10 cellular contexts compared by ENCODE assay signal in the genomic region with DNA sequence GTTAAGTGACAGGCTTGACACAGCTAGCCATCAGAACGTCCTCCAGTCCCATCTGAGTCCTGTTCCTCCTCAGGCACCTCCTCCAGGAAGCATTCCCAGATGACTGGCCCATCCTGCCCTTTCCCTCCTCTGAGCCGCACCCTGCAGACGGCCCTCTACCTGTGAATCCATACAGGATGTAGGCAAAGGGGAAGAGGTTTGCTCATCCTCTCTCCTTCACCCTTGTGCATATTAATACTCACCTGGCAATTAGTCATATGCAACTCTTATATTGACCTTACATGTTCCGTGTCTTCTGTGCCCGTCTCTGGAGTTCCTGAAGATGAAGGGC.
DNase-seq lines count a peak whose midpoint lies in the region; ATAC-seq and TF ChIP-seq lines count a peak whose summit lies in the region.
"Had no signal": no experiment of that assay in that cellular context is flagged by ENCODE, and none has a peak within 500 bp of the region (broad histone marks: within the 10 kb centered on the region; RNA-seq: fewer than 3 reads in every experiment).

No MANE protein-coding gene starts in this region.

- no peaks in the 10 kb centered on the region for H3K27me3 ChIP-seq in CD4-positive, alpha-beta T cell (ENCODE audit: control insufficient read depth, insufficient read depth, low read length)
- H3K27me3 ChIP-seq in IMR-90 (ENCODE audit: control insufficient read depth, insufficient read depth, low read length) (no peaks in the 10 kb centered on the region), osteoblast (ENCODE audit: insufficient read depth, low read length) (no peaks in the 10 kb centered on the region)
- H3K27me3 ChIP-seq: adrenal gland had no signal

- peak overlapping the region; percentile 99 for H2BK5ac ChIP-seq in IMR-90 (ENCODE audit: low read depth, low read length, poor library complexity, severe bottlenecking)

- H3K4me1 ChIP-seq in IMR-90 (ENCODE audit: control insufficient read depth, insufficient read depth, low read length), result peaks cover 63% of the 10 kb centered on the region
- H3K4me1 ChIP-seq in osteoblast (ENCODE audit: insufficient read depth, low read length), result peaks cover 91% of the 10 kb centered on the region

- peaks cover 90% of the 10 kb centered on the region for H3K79me2 ChIP-seq in osteoblast (ENCODE audit: insufficient read depth, low read length)

- H3K23ac ChIP-seq in IMR-90 (ENCODE audit: low read depth, low read length), result peak overlapping the region; percentile 99

- H3K27ac Mint-ChIP-seq in CD4-positive, alpha-beta T cell, result peak overlapping the region; percentile 56

- peak overlapping the region; percentile 99 for H3K4ac ChIP-seq in IMR-90 (ENCODE audit: low read depth, low read length)

- no peak for ATAC-seq in CD4-positive, alpha-beta T cell (ENCODE audit: poor library complexity)
- ATAC-seq in IMR-90 (ENCODE audit: low read depth), result no peak

- H3K14ac ChIP-seq in IMR-90 (replicated peaks; ENCODE audit: low read depth, low read length), result peak overlapping the region; percentile 96

- H3K4me3 ChIP-seq in IMR-90 (ENCODE audit: insufficient read depth, low read depth, low read length) (no peak overlapping the region), coronary artery (no peak overlapping the region), osteoblast (ENCODE audit: insufficient read depth, low read length) (no peak overlapping the region)
- H3K4me3 ChIP-seq: adrenal gland had no signal

- H3K27me3 Mint-ChIP-seq in CD4-positive, alpha-beta T cell, result no peaks in the 10 kb centered on the region

- peaks cover 6% of the 10 kb centered on the region for H3K36me3 Mint-ChIP-seq in CD4-positive, alpha-beta T cell (ENCODE audit: low read depth)

- no peak for TF ChIP-seq CTCF in CD4-positive, alpha-beta T cell (IDR thresholded peaks at IDR 0.05)
- TF ChIP-seq CTCF in IMR-90 (conservative IDR thresholded peaks at IDR 0.05; ENCODE audit: low read depth, low read length) (no peak), coronary artery (IDR thresholded peaks at IDR 0.05) (no peak), osteoblast (IDR thresholded peaks at IDR 0.05; ENCODE audit: extremely low read depth, low read depth, low read length) (no peak)

- no peak overlapping the region for H3K27ac ChIP-seq in CD4-positive, alpha-beta T cell (ENCODE audit: low read depth, low read length)
- H3K27ac ChIP-seq in IMR-90 (ENCODE audit: insufficient read depth, low read length) (peak overlapping the region; percentile 99), coronary artery (peak overlapping the region; percentile 88), osteoblast (ENCODE audit: low read depth, low read length) (peak overlapping the region; percentile 99)

- in situ Hi-C loops in IMR-90 (cut with MboI; ENCODE audit: low sequenced_read_pairs), result no loop called here

- peak overlapping the region; percentile 91 for H3K9ac ChIP-seq in IMR-90 (ENCODE audit: low read depth, low read length)

- H3K36me3 ChIP-seq in IMR-90 (ENCODE audit: control insufficient read depth, insufficient read depth, low read length) (peaks cover 54% of the 10 kb centered on the region), osteoblast (ENCODE audit: insufficient read depth, low read length) (peaks cover 63% of the 10 kb centered on the region)
- H3K36me3 ChIP-seq: adrenal gland had no signal

- POLR2A ChIA-PET in CD4-positive, alpha-beta T cell (lab: Charles Lee), result interaction anchor here (1.0 to 1.8 kb wide), 3 partner anchors 8 to 60 kb away, joined by 4 to 7 read pairs (median 4); no protein-coding TSS in a partner anchor
- POLR2A ChIA-PET in IMR-90 (lab: Charles Lee; ENCODE audit: unreplicated experiment), result no interaction called here

- TF ChIP-seq POLR2A in IMR-90 (IDR thresholded peaks at IDR 0.05; ENCODE audit: low read depth, low read length), result no peak; the same call in 1 of the 2 replicates

- no peak overlapping the region for H2AFZ ChIP-seq in IMR-90 (replicated peaks; ENCODE audit: low read length, poor library complexity)
- H2AFZ ChIP-seq in osteoblast (ENCODE audit: low read length), result no peak overlapping the region

- H3K4me3 Mint-ChIP-seq in CD4-positive, alpha-beta T cell, result no peak overlapping the region

- peak overlapping the region; percentile 98 for H3K18ac ChIP-seq in IMR-90 (ENCODE audit: low read depth, low read length)

- H4K91ac ChIP-seq in IMR-90 (ENCODE audit: insufficient read depth, low read depth, low read length), result peak overlapping the region; percentile 99

- no TSS peak for BruUV-seq in IMR-90 (replicated peaks; lab: Mats Ljungman, UMichigan)

- H4K20me1 ChIP-seq in IMR-90 (ENCODE audit: insufficient read depth, low read length) (peaks cover 29% of the 10 kb centered on the region; the same call in 1 of the 2 replicates), osteoblast (ENCODE audit: insufficient read depth, low read length) (no peaks in the 10 kb centered on the region)

- peak overlapping the region; percentile 98 for H2AK5ac ChIP-seq in IMR-90 (ENCODE audit: low read depth, low read length)

- intact Hi-C loops in CD4-positive, alpha-beta T cell (cut with DNase I, micrococcal nuclease), result no loop called here
- intact Hi-C loops in IMR-90 (cut with micrococcal nuclease), result loop anchor here (5.0 kb wide), 1 partner anchor 60 kb away; a partner anchor contains a TSS

- no peak overlapping the region for H3K4me2 ChIP-seq in IMR-90 (ENCODE audit: low read depth, low read length)
- H3K4me2 ChIP-seq in osteoblast (ENCODE audit: insufficient read depth, low read length), result peak overlapping the region; percentile 43

- H4K5ac ChIP-seq in IMR-90 (ENCODE audit: low read depth, low read length), result peak overlapping the region; percentile 96

- peak overlapping the region; percentile 67 for H2AK9ac ChIP-seq in IMR-90 (replicated peaks; ENCODE audit: low read depth, low read length, poor library complexity)

- no peak for DNase-seq in CD4-positive, alpha-beta T cell
- DNase-seq in IMR-90 (no peak), coronary artery (ENCODE audit: low spot score) (no peak), osteoblast (ENCODE audit: insufficient read length, low spot score, missing footprints) (no peak), NCI-H146 treated with DMSO at 0.1 percent for 48 hours (lab: John Stamatoyannopoulos, UW; ENCODE audit: unreplicated experiment) (no peak), NCI-H2107 treated with DMSO at 0.1 percent for 48 hours (lab: John Stamatoyannopoulos, UW; ENCODE audit: unreplicated experiment) (no peak), Ammon's horn (ENCODE audit: low spot score) (no peak)
- no peak for DNase-seq in NK-92 treated with Interleukin-12 subunit alpha and Interleukin-12 subunit beta, amount 100 ng/mL, for 24 hours (lab: John Stamatoyannopoulos, UW)
- DNase-seq: adrenal gland, NCI-H446 treated with DMSO at 0.1 percent for 48 hours had no signal

- H2BK20ac ChIP-seq in IMR-90 (ENCODE audit: low read depth, low read length), result peak overlapping the region; percentile 98

- H2BK15ac ChIP-seq in IMR-90 (ENCODE audit: low read depth, low read length), result peak overlapping the region; percentile 90

- TF ChIP-seq RAD21 in IMR-90 (IDR thresholded peaks at IDR 0.05; ENCODE audit: low read length), result no peak

- peaks cover 64% of the 10 kb centered on the region for H3K9me1 ChIP-seq in IMR-90 (ENCODE audit: insufficient read depth, low read length)

- H3K9me3 ChIP-seq in CD4-positive, alpha-beta T cell (ENCODE audit: control insufficient read depth, low read length), result no peaks in the 10 kb centered on the region
- no peaks in the 10 kb centered on the region for H3K9me3 ChIP-seq in IMR-90 (ENCODE audit: control insufficient read depth, insufficient read depth, low read length)
- no peaks in the 10 kb centered on the region for H3K9me3 ChIP-seq in osteoblast (ENCODE audit: low read depth, low read length)
- H3K9me3 ChIP-seq: adrenal gland had no signal

- H4K8ac ChIP-seq in IMR-90 (ENCODE audit: low read depth in 2 of 2, low read length in 2 of 2), result peak overlapping the region; percentile 87 to 97

- no CpG with 5 or more reads among the region's 5 CpGs for WGBS in IMR-90 (ENCODE audit: extremely low coverage in 2 of 2, insufficient read length in 1 of 2), 2 experiments

- CTCF ChIA-PET in CD4-positive, alpha-beta T cell (lab: Charles Lee), result interaction anchor here (1.0 kb wide), 1 partner anchor 12 kb away, joined by 3 read pairs; no protein-coding TSS in a partner anchor
- CTCF ChIA-PET in IMR-90 (lab: Yijun Ruan, JAX), result no interaction called here

- peak overlapping the region; percentile 97 for H3K56ac ChIP-seq in IMR-90 (ENCODE audit: extremely low read depth, insufficient read depth, low read length)

- dilution Hi-C loops in IMR-90 (cut with HindIII; ENCODE audit: low sequenced_read_pairs, unreplicated experiment), result no loop called here

- no peaks in the 10 kb centered on the region for H3K9me3 Mint-ChIP-seq in CD4-positive, alpha-beta T cell

- H2BK120ac ChIP-seq in IMR-90 (ENCODE audit: low read depth, low read length), result peak overlapping the region; percentile 99

- H3K79me1 ChIP-seq in IMR-90 (ENCODE audit: low read depth in 1 of 2, low read length in 2 of 2), result peaks cover 24 to 86% of the 10 kb centered on the region in 2 experiments

- H3K4me1 Mint-ChIP-seq in CD4-positive, alpha-beta T cell (ENCODE audit: low read depth), result peaks cover 74% of the 10 kb centered on the region

TF ChIP-seq in IMR-90, 13 proteins besides CTCF, POLR2A, EP300 and RAD21 (continues in another document):
- TF ChIP-seq FOS (IDR thresholded peaks at IDR 0.05; ENCODE audit: low read depth, low read length) (no peak), CEBPB (IDR thresholded peaks at IDR 0.05; ENCODE audit: low read depth, low read length) (no peak), MXI1 (IDR thresholded peaks at IDR 0.05; ENCODE audit: borderline replicate concordance, low read depth, low read length) (no peak), MAFK (IDR thresholded peaks at IDR 0.05; ENCODE audit: low read depth, low read length) (no peak), RCOR1 (IDR thresholded peaks at IDR 0.05; ENCODE audit: insufficient replicate concordance, low read length) (no peak), SMC3 (IDR thresholded peaks at IDR 0.05; ENCODE audit: low read depth, low read length) (no peak), BHLHE40 (IDR thresholded peaks at IDR 0.05; ENCODE audit: low read depth, low read length) (no peak), CHD1 (IDR thresholded peaks at IDR 0.05; ENCODE audit: low read depth, low read length) (no peak), NFE2L2 (IDR thresholded peaks at IDR 0.05; ENCODE audit: low read depth, low read length) (no peak)
- TF ChIP-seq, protein P1, sequence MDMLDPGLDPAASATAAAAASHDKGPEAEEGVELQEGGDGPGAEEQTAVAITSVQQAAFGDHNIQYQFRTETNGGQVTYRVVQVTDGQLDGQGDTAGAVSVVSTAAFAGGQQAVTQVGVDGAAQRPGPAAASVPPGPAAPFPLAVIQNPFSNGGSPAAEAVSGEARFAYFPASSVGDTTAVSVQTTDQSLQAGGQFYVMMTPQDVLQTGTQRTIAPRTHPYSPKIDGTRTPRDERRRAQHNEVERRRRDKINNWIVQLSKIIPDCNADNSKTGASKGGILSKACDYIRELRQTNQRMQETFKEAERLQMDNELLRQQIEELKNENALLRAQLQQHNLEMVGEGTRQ (IDR thresholded peaks at IDR 0.05; ENCODE audit: low read depth, low read length), result no peak
